Comparison of ENCODE assay signal across 20 cellular contexts in the genomic region with DNA sequence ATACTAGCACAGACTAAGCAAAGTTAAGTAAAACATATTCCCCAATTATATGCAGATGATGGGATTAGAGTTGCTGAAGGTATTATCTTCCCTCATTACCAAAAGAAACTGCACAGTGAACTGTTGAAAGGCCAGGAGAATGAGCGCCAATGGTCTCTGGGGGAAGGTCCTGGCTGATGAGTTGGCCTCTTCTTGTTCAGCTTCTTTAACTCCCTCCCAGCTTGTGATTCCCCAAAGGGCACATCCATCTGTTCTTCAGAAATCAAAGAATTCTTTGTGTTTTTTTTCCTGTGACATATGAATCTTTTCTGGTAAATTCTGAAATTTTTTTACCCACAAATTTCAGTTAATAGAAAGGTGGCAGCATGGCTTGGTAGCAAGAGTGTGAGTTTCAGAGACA.
"Had no signal": no experiment of that assay in that cellular context is flagged by ENCODE, and none has a peak within 500 bp of the region (broad histone marks: within the 10 kb centered on the region; RNA-seq: fewer than 3 reads in every experiment).

No MANE protein-coding gene starts in this region.

- H3K27me3 ChIP-seq: gastrocnemius medialis, hepatocyte, right lobe of liver, spleen, stomach had no signal

- H3K36me3 ChIP-seq: gastrocnemius medialis, prostate gland, right lobe of liver, spleen, stomach had no signal

- H3K4me3 ChIP-seq: coronary artery, gastrocnemius medialis, hepatocyte, prostate gland, right lobe of liver, spleen, stomach had no signal

- ATAC-seq: left colon; naive thymus-derived CD4-positive, alpha-beta T cell; right lobe of liver had no signal

- H3K4me1 ChIP-seq: gastrocnemius medialis, parathyroid adenoma, prostate gland, right lobe of liver, spleen, stomach had no signal

- H3K9me3 ChIP-seq: gastrocnemius medialis, prostate gland had no signal

- DNase-seq: effector CD4-positive, alpha-beta T cell; endodermal cell; kidney; left colon; mammary epithelial cell; naive thymus-derived CD4-positive, alpha-beta T cell; nephron progenitor cell; right lobe of liver; spleen; stimulated activated CD4-positive, alpha-beta T cell treated with anti-CD3 and anti-CD28 coated beads, Interleukin-15, amount 100 ng/mL, for 24 hours; stimulated activated CD4-positive, alpha-beta T cell treated with anti-CD3 and anti-CD28 coated beads, Interleukin-2, amount 100 ng/mL, for 24 hours; stimulated activated CD4-positive, alpha-beta T cell treated with anti-CD3 and anti-CD28 coated beads, Interleukin-4, amount 100 ng/mL, for 4 hours; stimulated activated naive CD4-positive, alpha-beta T cell; stomach; substantia nigra had no signal

- H3K27ac ChIP-seq: coronary artery, hepatocyte, parathyroid adenoma, prostate gland, right lobe of liver, spleen, stomach had no signal
